1 cellular context compared by ENCODE assay signal in genomic region chr7:101814081-101814995, GRCh38.
TF ChIP-seq lines count a peak whose summit lies in the region.

No MANE protein-coding gene starts in this region.

TF ChIP-seq in HepG2, 621 proteins besides CTCF, POLR2A, EP300 and RAD21 (continued from another document and continues in another):
- no peak for TF ChIP-seq STAT6 (CRISPR knock-in tag; IDR thresholded peaks at IDR 0.05; ENCODE audit: borderline replicate concordance)
- TF ChIP-seq TEAD2 (CRISPR knock-in tag; IDR thresholded peaks at IDR 0.05) = no peak
- TF ChIP-seq FOXC1 (CRISPR knock-in tag; IDR thresholded peaks at IDR 0.05; ENCODE audit: borderline replicate concordance) = peak; percentile 65; the same call in 1 of the 2 replicates
- 0 out of 2 replicates have a peak, but pooled peaks have one; percentile 36 for TF ChIP-seq REXO4 (CRISPR knock-in tag; IDR thresholded peaks at IDR 0.05; ENCODE audit: borderline replicate concordance)
- no peak for TF ChIP-seq STAT5B (CRISPR knock-in tag; IDR thresholded peaks at IDR 0.05)
- no peak for TF ChIP-seq CBX1 (IDR thresholded peaks at IDR 0.05; ENCODE audit: low read depth)
- TF ChIP-seq SCMH1 (CRISPR knock-in tag; IDR thresholded peaks at IDR 0.05; ENCODE audit: borderline replicate concordance) = no peak
- TF ChIP-seq PAWR (CRISPR knock-in tag; IDR thresholded peaks at IDR 0.05; ENCODE audit: borderline replicate concordance) = no peak
- TF ChIP-seq ZNF644 (CRISPR knock-in tag; IDR thresholded peaks at IDR 0.05; ENCODE audit: low read depth) = no peak
- TF ChIP-seq NFE2 (CRISPR knock-in tag; IDR thresholded peaks at IDR 0.05) = no peak
- TF ChIP-seq E2F1 (CRISPR knock-in tag; IDR thresholded peaks at IDR 0.05) = 0 out of 2 replicates have a peak, but pooled peaks have one; percentile 41
- no peak for TF ChIP-seq CAMTA2 (CRISPR knock-in tag; IDR thresholded peaks at IDR 0.05; ENCODE audit: borderline replicate concordance)
- no peak for TF ChIP-seq MBNL3 (CRISPR knock-in tag; conservative IDR thresholded peaks at IDR 0.05)
- TF ChIP-seq HOXA3 (CRISPR knock-in tag; IDR thresholded peaks at IDR 0.05) = peak; percentile 82
- peak; percentile 55 for TF ChIP-seq XRCC5 (optimal IDR thresholded peaks at IDR 0.05; ENCODE audit: low read length)
- TF ChIP-seq ZBTB1 (CRISPR knock-in tag; IDR thresholded peaks at IDR 0.05; ENCODE audit: borderline replicate concordance) = no peak
- TF ChIP-seq MTA3 (CRISPR knock-in tag; IDR thresholded peaks at IDR 0.05) = no peak
- TF ChIP-seq RFX1 (IDR thresholded peaks at IDR 0.05) = no peak
- TF ChIP-seq ATM (IDR thresholded peaks at IDR 0.05; ENCODE audit: borderline replicate concordance) = no peak
- TF ChIP-seq ZGPAT (CRISPR knock-in tag; IDR thresholded peaks at IDR 0.05) = no peak
- no peak for TF ChIP-seq SNAPC2 (CRISPR knock-in tag; IDR thresholded peaks at IDR 0.05)
- no peak for TF ChIP-seq GRHL1 (CRISPR knock-in tag; conservative IDR thresholded peaks at IDR 0.05)
- no peak for TF ChIP-seq ZNF567 (CRISPR knock-in tag; IDR thresholded peaks at IDR 0.05; ENCODE audit: borderline replicate concordance)
- TF ChIP-seq ATF2 (CRISPR knock-in tag; IDR thresholded peaks at IDR 0.05) = 0 out of 2 replicates have a peak, but pooled peaks have one; percentile 9
- TF ChIP-seq BRD4 (CRISPR knock-in tag; IDR thresholded peaks at IDR 0.05) = no peak
- no peak for TF ChIP-seq ZMYM2 (CRISPR knock-in tag; IDR thresholded peaks at IDR 0.05)
- TF ChIP-seq ZNF839 (CRISPR knock-in tag; IDR thresholded peaks at IDR 0.05; ENCODE audit: borderline replicate concordance) = no peak
- TF ChIP-seq ZNF557 (CRISPR knock-in tag; IDR thresholded peaks at IDR 0.05) = no peak
- no peak for TF ChIP-seq ZNF598 (CRISPR knock-in tag; IDR thresholded peaks at IDR 0.05; ENCODE audit: borderline replicate concordance)
- TF ChIP-seq FOXP4 (CRISPR knock-in tag; IDR thresholded peaks at IDR 0.05) = 0 out of 2 replicates have a peak, but pooled peaks have one; percentile 7
- no peak for TF ChIP-seq FOXK1 (CRISPR knock-in tag; IDR thresholded peaks at IDR 0.05; ENCODE audit: borderline replicate concordance, low read depth)
- no peak for TF ChIP-seq THRA (CRISPR knock-in tag; IDR thresholded peaks at IDR 0.05; ENCODE audit: borderline replicate concordance)
- peak; percentile 49; the same call in 1 of the 2 replicates for TF ChIP-seq ZBTB43 (CRISPR knock-in tag; conservative IDR thresholded peaks at IDR 0.05)
- TF ChIP-seq ZBTB44 (CRISPR knock-in tag; IDR thresholded peaks at IDR 0.05) = no peak
- no peak for TF ChIP-seq MAFK (conservative IDR thresholded peaks at IDR 0.05 in 1 of 2, IDR thresholded peaks at IDR 0.05 in 1 of 2; ENCODE audit: low read length in 2 of 2)
- TF ChIP-seq ZNF816 (CRISPR knock-in tag; IDR thresholded peaks at IDR 0.05; ENCODE audit: borderline replicate concordance) = no peak
- no peak for TF ChIP-seq GATAD1 (CRISPR knock-in tag; IDR thresholded peaks at IDR 0.05)
- TF ChIP-seq ZUFSP (CRISPR knock-in tag; IDR thresholded peaks at IDR 0.05; ENCODE audit: borderline replicate concordance) = no peak
- no peak for TF ChIP-seq CREB3 (CRISPR knock-in tag; IDR thresholded peaks at IDR 0.05)
- TF ChIP-seq JARID2 (CRISPR knock-in tag; IDR thresholded peaks at IDR 0.05; ENCODE audit: insufficient replicate concordance) = no peak
- 0 out of 2 replicates have a peak, but pooled peaks have one; percentile 25 for TF ChIP-seq TAF1 (CRISPR knock-in tag; IDR thresholded peaks at IDR 0.05)
- no peak for TF ChIP-seq ETS1 (CRISPR knock-in tag; IDR thresholded peaks at IDR 0.05)
- TF ChIP-seq MXI1 (IDR thresholded peaks at IDR 0.05; ENCODE audit: borderline replicate concordance, low read depth, low read length) = peak; percentile 37; the same call in 1 of the 3 replicates
- TF ChIP-seq ZNF703 (CRISPR knock-in tag; IDR thresholded peaks at IDR 0.05; ENCODE audit: borderline replicate concordance) = no peak
